ENCODE assay signal across 19 cellular contexts in the genomic region with DNA sequence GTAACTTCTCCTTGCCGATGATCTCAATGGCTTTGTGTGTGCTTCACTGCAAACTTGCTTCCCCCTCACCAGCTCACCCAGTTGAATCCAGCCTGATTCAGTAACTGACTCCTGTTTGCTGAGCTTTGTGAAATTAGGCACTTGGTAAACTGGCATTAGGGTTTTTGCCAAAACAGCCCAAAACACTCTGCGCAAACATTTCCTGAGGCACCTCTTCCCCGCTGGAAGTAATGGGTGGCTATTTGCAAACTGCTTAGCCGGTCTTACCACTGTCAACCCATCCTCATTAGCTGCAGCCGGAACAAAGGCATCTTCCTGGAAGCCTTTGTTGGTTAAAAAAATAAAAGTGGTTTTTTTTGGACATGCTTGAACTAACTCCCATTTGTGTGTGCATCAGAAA.
DNase-seq lines count a peak whose midpoint lies in the region; ATAC-seq and TF ChIP-seq lines count a peak whose summit lies in the region.
"Had no signal": no experiment of that assay in that cellular context is flagged by ENCODE, and none has a peak within 500 bp of the region (broad histone marks: within the 10 kb centered on the region; RNA-seq: fewer than 3 reads in every experiment).

No MANE protein-coding gene starts in this region.

- H3K27ac ChIP-seq in esophagus muscularis mucosa (replicated peaks in 1 of 4) (no peak overlapping the region), prostate gland (no peak overlapping the region), testis (no peak overlapping the region), PC-3 (ENCODE audit: low read length) (no peak overlapping the region)
- H3K27ac ChIP-seq: A549, GM23248, PC-9, SJCRH30 had no signal

- 80% methylated on average over 5 of the region's 5 CpGs for WGBS in esophagus muscularis mucosa
- 26% methylated on average over 5 of the region's 5 CpGs for WGBS in prostate gland
- 82 to 90% methylated on average over 5 of the region's 5 CpGs for WGBS in testis, 2 donors

- no peaks in the 10 kb centered on the region for H4K20me1 ChIP-seq in PC-3 (ENCODE audit: low read length)

- no peak overlapping the region for H3K4me2 ChIP-seq in PC-3 (ENCODE audit: low read length)
- H3K4me2 ChIP-seq: A549, PC-9 had no signal

- TF ChIP-seq CTCF in esophagus muscularis mucosa (IDR thresholded peaks at IDR 0.05): no peak
- TF ChIP-seq CTCF in prostate gland (IDR thresholded peaks at IDR 0.05): no peak
- no peak for TF ChIP-seq CTCF in testis (IDR thresholded peaks at IDR 0.05)
- no peak for TF ChIP-seq CTCF in PC-3 (conservative IDR thresholded peaks at IDR 0.05; ENCODE audit: low read depth, low read length)

- H3K79me2 ChIP-seq in PC-3 (ENCODE audit: low read length): no peaks in the 10 kb centered on the region

- H3K4me3 ChIP-seq in esophagus muscularis mucosa: no peak overlapping the region
- no peak overlapping the region for H3K4me3 ChIP-seq in prostate gland
- H3K4me3 ChIP-seq in testis: no peak overlapping the region
- H3K4me3 ChIP-seq in PC-3 (ENCODE audit: low read length): no peak overlapping the region
- H3K4me3 ChIP-seq: A549, GM23248, PC-9, SJCRH30 had no signal

- H3K9me3 ChIP-seq in esophagus muscularis mucosa (no peaks in the 10 kb centered on the region), prostate gland (no peaks in the 10 kb centered on the region), testis (no peaks in the 10 kb centered on the region), PC-3 (ENCODE audit: low read length) (no peaks in the 10 kb centered on the region)
- H3K9me3 ChIP-seq: A549, SJCRH30 had no signal

- H3K36me3 ChIP-seq in esophagus muscularis mucosa: no peaks in the 10 kb centered on the region
- no peaks in the 10 kb centered on the region for H3K36me3 ChIP-seq in prostate gland
- H3K36me3 ChIP-seq in testis (ENCODE audit: low read depth, missing control alignments): no peaks in the 10 kb centered on the region
- no peaks in the 10 kb centered on the region for H3K36me3 ChIP-seq in PC-3 (ENCODE audit: low read depth, low read length)
- H3K36me3 ChIP-seq: SJCRH30 had no signal

- POLR2A ChIA-PET in PC-3 (lab: Charles Lee; ENCODE audit: unreplicated experiment): no interaction called here

- H3K9ac ChIP-seq in PC-3 (ENCODE audit: low read length): no peak overlapping the region
- H3K9ac ChIP-seq: GM23248 had no signal

- H3K4me1 ChIP-seq in esophagus muscularis mucosa (no peaks in the 10 kb centered on the region), prostate gland (replicated peaks) (no peaks in the 10 kb centered on the region), testis (peaks cover 10% of the 10 kb centered on the region), PC-3 (ENCODE audit: insufficient read depth, low read length) (no peaks in the 10 kb centered on the region)
- H3K4me1 ChIP-seq: A549, SJCRH30 had no signal

- H3K9me2 ChIP-seq in PC-3 (replicated peaks; ENCODE audit: low read length): no peaks in the 10 kb centered on the region

- no peaks in the 10 kb centered on the region for H3F3A ChIP-seq in PC-3 (ENCODE audit: low read length, unreplicated experiment)

- intact Hi-C loops in esophagus muscularis mucosa (cut with DNase I): no loop called here
- intact Hi-C loops in prostate gland (cut with DNase I): no loop called here
- intact Hi-C loops in testis (cut with DNase I; ENCODE audit: low total_unique reads): no loop called here
- intact Hi-C loops in PC-3 (cut with micrococcal nuclease): no loop called here

- ATAC-seq in GM18907 (IDR thresholded peaks at IDR 0.05; ENCODE audit: unreplicated experiment) (no peak), PC-3 (no peak)
- ATAC-seq: A549, T-helper 17 cell had no signal

- DNase-seq in NCI-H2196 treated with DMSO at 0.1 percent for 48 hours (lab: John Stamatoyannopoulos, UW; ENCODE audit: unreplicated experiment) (peak; percentile 14), NCI-H2196 (lab: John Stamatoyannopoulos, UW; ENCODE audit: unreplicated experiment) (no peak), NCI-H69 (lab: John Stamatoyannopoulos, UW) (peak; percentile 75), esophagus muscularis mucosa (ENCODE audit: extremely low spot score) (peak; percentile 53), prostate gland (ENCODE audit: low spot score) (peak; percentile 9), testis (no peak), PC-3 (no peak)
- DNase-seq: CD4-positive, alpha-beta memory T cell; GF-D8; GM23248; Karpas-422; NCI-H187; NCI-H2171 treated with DMSO at 0.1 percent for 48 hours; NCI-H82; PC-9; SJCRH30; T-helper 17 cell had no signal

- H2AFZ ChIP-seq in PC-3 (ENCODE audit: low read length): no peak overlapping the region
- H2AFZ ChIP-seq: GM23248, PC-9 had no signal

- CTCF ChIA-PET in PC-3 (lab: Charles Lee): no interaction called here

- H3K27me3 ChIP-seq in esophagus muscularis mucosa: no peaks in the 10 kb centered on the region
- H3K27me3 ChIP-seq in prostate gland (replicated peaks; ENCODE audit: insufficient read depth): no peaks in the 10 kb centered on the region
- no peaks in the 10 kb centered on the region for H3K27me3 ChIP-seq in testis
- H3K27me3 ChIP-seq in PC-3 (ENCODE audit: low read length): no peaks in the 10 kb centered on the region
- H3K27me3 ChIP-seq: SJCRH30 had no signal

- no peak for TF ChIP-seq POLR2A in esophagus muscularis mucosa (IDR thresholded peaks at IDR 0.05; ENCODE audit: low read depth)
- no peak for TF ChIP-seq POLR2A in prostate gland (IDR thresholded peaks at IDR 0.05)
- TF ChIP-seq POLR2A in testis (IDR thresholded peaks at IDR 0.05): no peak

- no TSS peak for BruUV-seq in PC-3 (replicated peaks; lab: Mats Ljungman, UMichigan)

- no peak for TF ChIP-seq EP300 in esophagus muscularis mucosa (IDR thresholded peaks at IDR 0.05)

Comparison
In these comparisons a context has a peak if more than half of its experiments do, and no peak if none do; other contexts are left out.
1. DNase-seq: peak in NCI-H2196 treated with DMSO at 0.1 percent for 48 hours (single experiment), NCI-H69 (single experiment), esophagus muscularis mucosa (single experiment) and prostate gland (single experiment); none in NCI-H2196 (single experiment), testis (single experiment) and PC-3 (single experiment).